Comparison of ENCODE assay signal across 23 cellular contexts in genomic region chr3:193129607-193130006, GRCh38.
A peak's percentile ranks its signal among the peaks of the same experiment; 100 is the strongest.
DNase-seq lines count a peak whose midpoint lies in the region; FAIRE-seq and TF ChIP-seq lines count a peak whose summit lies in the region.
"Had no signal": no experiment of that assay in that cellular context is flagged by ENCODE, and none has a peak within 500 bp of the region (broad histone marks: within the 10 kb centered on the region; RNA-seq: fewer than 3 reads in every experiment).

No MANE protein-coding gene starts in this region.

- TF ChIP-seq POLR2A in GM12892 (IDR thresholded peaks at IDR 0.05; ENCODE audit: low read depth, low read length): no peak
- no peak for TF ChIP-seq POLR2A in uterus (IDR thresholded peaks at IDR 0.05)

- no peak overlapping the region for H3K4me2 ChIP-seq in PC-9

- CTCF ChIA-PET in PC-9 (lab: Charles Lee): interaction anchor here (0.7 to 1.1 kb wide), 2 partner anchors 317 to 1030 kb away, joined by 3 to 5 read pairs; no protein-coding TSS in a partner anchor

- H3K4me1 ChIP-seq in PC-9 (replicated peaks; ENCODE audit: insufficient read depth) (no peaks in the 10 kb centered on the region), uterus (no peaks in the 10 kb centered on the region)
- H3K4me1 ChIP-seq: prostate gland, stomach had no signal

- no peaks in the 10 kb centered on the region for H3K4me1 Mint-ChIP-seq in activated naive CD8-positive, alpha-beta T cell treated with anti-CD3 and anti-CD28 coated beads for 36 hours
- H3K4me1 Mint-ChIP-seq: B cell had no signal

- H3K27ac Mint-ChIP-seq in activated naive CD8-positive, alpha-beta T cell treated with anti-CD3 and anti-CD28 coated beads for 36 hours: no peak overlapping the region
- H3K27ac Mint-ChIP-seq: B cell; nephron progenitor cell; T-helper 1 cell treated with Interleukin-12 subunit alpha and Interleukin-12 subunit beta and Interleukin-4 antibody, amounts not matched to agents 30 μg/mL and 1 μg/mL, for 36 hours had no signal

- FAIRE-seq in GM12892 (lab: Jason Lieb, UNC): peak; percentile 21
- FAIRE-seq: frontal cortex had no signal

- H3K27ac ChIP-seq in PC-9: no peak overlapping the region
- H3K27ac ChIP-seq in uterus: no peak overlapping the region
- H3K27ac ChIP-seq: prostate gland, stomach had no signal

- H3K9me2 ChIP-seq in PC-9 (ENCODE audit: insufficient read depth): no peaks in the 10 kb centered on the region

- no peak overlapping the region for H3K4me3 Mint-ChIP-seq in activated naive CD8-positive, alpha-beta T cell treated with anti-CD3 and anti-CD28 coated beads for 36 hours
- H3K4me3 Mint-ChIP-seq: B cell; nephron progenitor cell; T-helper 1 cell treated with Interleukin-12 subunit alpha and Interleukin-12 subunit beta and Interleukin-4 antibody, amounts not matched to agents 30 μg/mL and 1 μg/mL, for 36 hours had no signal

- peaks cover 14% of the 10 kb centered on the region for H3K27me3 Mint-ChIP-seq in activated naive CD8-positive, alpha-beta T cell treated with anti-CD3 and anti-CD28 coated beads for 36 hours

- H3K79me2 ChIP-seq in PC-9 (ENCODE audit: low read depth): no peaks in the 10 kb centered on the region

- H4K20me1 ChIP-seq in PC-9 (ENCODE audit: insufficient read depth): no peaks in the 10 kb centered on the region

- H3F3A ChIP-seq in PC-9 (ENCODE audit: insufficient read depth, low read depth): no peaks in the 10 kb centered on the region

- no peaks in the 10 kb centered on the region for H3K36me3 Mint-ChIP-seq in activated naive CD8-positive, alpha-beta T cell treated with anti-CD3 and anti-CD28 coated beads for 36 hours

- intact Hi-C loops in PC-9 (cut with micrococcal nuclease; ENCODE audit: unreplicated experiment) (loop anchor here (1.0 to 5.0 kb wide), 2 partner anchors 87 to 313 kb away; no protein-coding TSS in a partner anchor), uterus (cut with DNase I; ENCODE audit: low total_unique reads) (no loop called here)

- H3K27me3 ChIP-seq in PC-9 (ENCODE audit: insufficient read depth, low read depth): peaks cover 24% of the 10 kb centered on the region; the same call in 1 of the 2 replicates
- no peaks in the 10 kb centered on the region for H3K27me3 ChIP-seq in uterus
- H3K27me3 ChIP-seq: stomach had no signal

- POLR2A ChIA-PET in PC-9 (lab: Charles Lee; ENCODE audit: unreplicated experiment): no interaction called here

- no peaks in the 10 kb centered on the region for H3K9me3 ChIP-seq in PC-9 (ENCODE audit: insufficient read depth, low read depth)
- no peaks in the 10 kb centered on the region for H3K9me3 ChIP-seq in uterus
- H3K9me3 ChIP-seq: prostate gland, stomach had no signal

- peak; percentile 19 for DNase-seq in DMS53 (lab: John Stamatoyannopoulos, UW)
- DNase-seq in DMS53 treated with DMSO at 0.1 percent for 48 hours (lab: John Stamatoyannopoulos, UW; ENCODE audit: unreplicated experiment): no peak
- DNase-seq in GM12892 (ENCODE audit: insufficient read length): no peak
- peak in 1 of 2 experiments; percentile 24 for DNase-seq in PC-9
- peak; percentile 10 for DNase-seq in kidney glomerular epithelial cell (lab: John Stamatoyannopoulos, UW)
- no peak for DNase-seq in activated naive CD8-positive, alpha-beta T cell treated with anti-CD3 and anti-CD28 coated beads for 36 hours
- DNase-seq in NCI-H2196 (lab: John Stamatoyannopoulos, UW; ENCODE audit: unreplicated experiment): no peak
- no peak for DNase-seq in uterus
- DNase-seq: 8988T; activated CD4-positive, alpha-beta T cell treated with anti-CD3 and anti-CD28 coated beads, Interleukin-2, amount 50 U/mL, for 48 hours; activated naive CD4-positive, alpha-beta T cell treated with Interleukin-2 at 50 U/mL for 16 hours; dermis blood vessel endothelial cell; GF-D8; left colon; midbrain; nephron progenitor cell; NK-92 treated with Interleukin-12 subunit alpha and Interleukin-12 subunit beta, amount 100 ng/mL, for 24 hours; stimulated activated CD4-positive, alpha-beta T cell treated with anti-CD3 and anti-CD28 coated beads, Interleukin-4, amount 100 ng/mL, for 1 hour; stomach had no signal

- H3K4me3 ChIP-seq in PC-9 (no peak overlapping the region), uterus (no peak overlapping the region)
- H3K4me3 ChIP-seq: prostate gland, stomach had no signal

- H3K36me3 ChIP-seq in PC-9 (ENCODE audit: low read depth) (no peaks in the 10 kb centered on the region), uterus (no peaks in the 10 kb centered on the region)
- H3K36me3 ChIP-seq: prostate gland, stomach had no signal

- no peaks in the 10 kb centered on the region for H3K9me3 Mint-ChIP-seq in activated naive CD8-positive, alpha-beta T cell treated with anti-CD3 and anti-CD28 coated beads for 36 hours
- H3K9me3 Mint-ChIP-seq: nephron progenitor cell; T-helper 1 cell treated with Interleukin-12 subunit alpha and Interleukin-12 subunit beta and Interleukin-4 antibody, amounts not matched to agents 30 μg/mL and 1 μg/mL, for 36 hours had no signal

- TF ChIP-seq CTCF in PC-9 (conservative IDR thresholded peaks at IDR 0.05) (peak; percentile 69), uterus (IDR thresholded peaks at IDR 0.05) (no peak)

- BruUV-seq in PC-9 (replicated peaks; lab: Mats Ljungman, UMichigan): no TSS peak

- H2AFZ ChIP-seq in PC-9: no peak overlapping the region

Comparison
In these comparisons a context has a peak if more than half of its experiments do, and no peak if none do; other contexts are left out.
1. DNase-seq: peak in DMS53 (single experiment) and kidney glomerular epithelial cell (single experiment); none in DMS53 treated with DMSO at 0.1 percent for 48 hours (single experiment), GM12892 (single experiment), activated naive CD8-positive, alpha-beta T cell treated with anti-CD3 and anti-CD28 coated beads for 36 hours (single experiment), NCI-H2196 (single experiment) and uterus (0 of 2).